ENCODE assay signal across 1 cellular context in the genomic region with DNA sequence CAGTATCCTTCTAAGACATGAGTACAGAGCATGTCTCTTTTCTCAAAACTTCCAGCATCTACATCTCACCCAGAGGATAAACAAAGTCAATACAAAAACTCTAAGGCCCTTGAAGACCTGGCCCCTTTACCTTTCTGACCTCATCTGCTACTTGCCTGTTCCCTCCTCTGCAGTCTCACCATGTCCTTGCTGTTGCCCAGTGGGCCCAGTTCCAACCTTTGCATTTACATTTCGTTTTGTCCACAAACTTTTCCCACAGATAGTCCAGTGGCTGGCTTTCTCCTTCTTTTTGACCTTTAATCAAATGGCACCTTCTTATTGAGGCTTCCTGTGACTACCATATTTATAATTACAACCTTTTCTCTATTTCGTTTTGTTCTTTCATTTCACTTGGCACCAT.
TF ChIP-seq lines count a peak whose summit lies in the region.

No MANE protein-coding gene starts in this region.

TF ChIP-seq in GM23338, 12 proteins besides CTCF, POLR2A, EP300 and RAD21 (continued from another document):
- TF ChIP-seq, protein P1, sequence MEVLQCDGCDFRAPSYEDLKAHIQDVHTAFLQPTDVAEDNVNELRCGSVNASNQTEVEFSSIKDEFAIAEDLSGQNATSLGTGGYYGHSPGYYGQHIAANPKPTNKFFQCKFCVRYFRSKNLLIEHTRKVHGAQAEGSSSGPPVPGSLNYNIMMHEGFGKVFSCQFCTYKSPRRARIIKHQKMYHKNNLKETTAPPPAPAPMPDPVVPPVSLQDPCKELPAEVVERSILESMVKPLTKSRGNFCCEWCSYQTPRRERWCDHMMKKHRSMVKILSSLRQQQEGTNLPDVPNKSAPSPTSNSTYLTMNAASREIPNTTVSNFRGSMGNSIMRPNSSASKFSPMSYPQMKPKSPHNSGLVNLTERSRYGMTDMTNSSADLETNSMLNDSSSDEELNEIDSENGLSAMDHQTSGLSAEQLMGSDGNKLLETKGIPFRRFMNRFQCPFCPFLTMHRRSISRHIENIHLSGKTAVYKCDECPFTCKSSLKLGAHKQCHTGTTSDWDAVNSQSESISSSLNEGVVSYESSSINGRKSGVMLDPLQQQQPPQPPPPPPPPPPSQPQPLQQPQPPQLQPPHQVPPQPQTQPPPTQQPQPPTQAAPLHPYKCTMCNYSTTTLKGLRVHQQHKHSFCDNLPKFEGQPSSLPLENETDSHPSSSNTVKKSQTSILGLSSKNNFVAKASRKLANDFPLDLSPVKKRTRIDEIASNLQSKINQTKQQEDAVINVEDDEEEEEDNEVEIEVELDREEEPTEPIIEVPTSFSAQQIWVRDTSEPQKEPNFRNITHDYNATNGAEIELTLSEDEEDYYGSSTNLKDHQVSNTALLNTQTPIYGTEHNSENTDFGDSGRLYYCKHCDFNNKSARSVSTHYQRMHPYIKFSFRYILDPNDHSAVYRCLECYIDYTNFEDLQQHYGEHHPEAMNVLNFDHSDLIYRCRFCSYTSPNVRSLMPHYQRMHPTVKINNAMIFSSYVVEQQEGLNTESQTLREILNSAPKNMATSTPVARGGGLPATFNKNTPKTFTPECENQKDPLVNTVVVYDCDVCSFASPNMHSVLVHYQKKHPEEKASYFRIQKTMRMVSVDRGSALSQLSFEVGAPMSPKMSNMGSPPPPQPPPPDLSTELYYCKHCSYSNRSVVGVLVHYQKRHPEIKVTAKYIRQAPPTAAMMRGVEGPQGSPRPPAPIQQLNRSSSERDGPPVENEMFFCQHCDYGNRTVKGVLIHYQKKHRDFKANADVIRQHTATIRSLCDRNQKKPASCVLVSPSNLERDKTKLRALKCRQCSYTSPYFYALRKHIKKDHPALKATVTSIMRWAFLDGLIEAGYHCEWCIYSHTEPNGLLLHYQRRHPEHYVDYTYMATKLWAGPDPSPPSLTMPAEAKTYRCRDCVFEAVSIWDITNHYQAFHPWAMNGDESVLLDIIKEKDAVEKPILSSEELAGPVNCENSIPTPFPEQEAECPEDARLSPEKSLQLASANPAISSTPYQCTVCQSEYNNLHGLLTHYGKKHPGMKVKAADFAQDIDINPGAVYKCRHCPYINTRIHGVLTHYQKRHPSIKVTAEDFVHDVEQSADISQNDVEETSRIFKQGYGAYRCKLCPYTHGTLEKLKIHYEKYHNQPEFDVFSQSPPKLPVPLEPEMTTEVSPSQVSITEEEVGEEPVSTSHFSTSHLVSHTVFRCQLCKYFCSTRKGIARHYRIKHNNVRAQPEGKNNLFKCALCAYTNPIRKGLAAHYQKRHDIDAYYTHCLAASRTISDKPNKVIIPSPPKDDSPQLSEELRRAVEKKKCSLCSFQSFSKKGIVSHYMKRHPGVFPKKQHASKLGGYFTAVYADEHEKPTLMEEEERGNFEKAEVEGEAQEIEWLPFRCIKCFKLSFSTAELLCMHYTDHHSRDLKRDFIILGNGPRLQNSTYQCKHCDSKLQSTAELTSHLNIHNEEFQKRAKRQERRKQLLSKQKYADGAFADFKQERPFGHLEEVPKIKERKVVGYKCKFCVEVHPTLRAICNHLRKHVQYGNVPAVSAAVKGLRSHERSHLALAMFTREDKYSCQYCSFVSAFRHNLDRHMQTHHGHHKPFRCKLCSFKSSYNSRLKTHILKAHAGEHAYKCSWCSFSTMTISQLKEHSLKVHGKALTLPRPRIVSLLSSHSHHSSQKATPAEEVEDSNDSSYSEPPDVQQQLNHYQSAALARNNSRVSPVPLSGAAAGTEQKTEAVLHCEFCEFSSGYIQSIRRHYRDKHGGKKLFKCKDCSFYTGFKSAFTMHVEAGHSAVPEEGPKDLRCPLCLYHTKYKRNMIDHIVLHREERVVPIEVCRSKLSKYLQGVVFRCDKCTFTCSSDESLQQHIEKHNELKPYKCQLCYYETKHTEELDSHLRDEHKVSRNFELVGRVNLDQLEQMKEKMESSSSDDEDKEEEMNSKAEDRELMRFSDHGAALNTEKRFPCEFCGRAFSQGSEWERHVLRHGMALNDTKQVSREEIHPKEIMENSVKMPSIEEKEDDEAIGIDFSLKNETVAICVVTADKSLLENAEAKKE (CRISPR knock-in tag; IDR thresholded peaks at IDR 0.05): no peak
- no peak for TF ChIP-seq ZNF331 (CRISPR knock-in tag; IDR thresholded peaks at IDR 0.05; ENCODE audit: low read depth)
- TF ChIP-seq CREB1 (CRISPR knock-in tag; IDR thresholded peaks at IDR 0.05; ENCODE audit: low read depth): no peak
- no peak for TF ChIP-seq STAT1 (IDR thresholded peaks at IDR 0.05; ENCODE audit: unreplicated experiment)
- TF ChIP-seq EZH2phosphoT487 (IDR thresholded peaks at IDR 0.05; ENCODE audit: unreplicated experiment): no peak
- TF ChIP-seq EZH2 (IDR thresholded peaks at IDR 0.05; ENCODE audit: low read depth, unreplicated experiment): no peak
- no peak for TF ChIP-seq JUNB (IDR thresholded peaks at IDR 0.05; ENCODE audit: unreplicated experiment)
- no peak for TF ChIP-seq POLR2AphosphoS5 (IDR thresholded peaks at IDR 0.05; ENCODE audit: low read depth)
- TF ChIP-seq, protein P2, sequence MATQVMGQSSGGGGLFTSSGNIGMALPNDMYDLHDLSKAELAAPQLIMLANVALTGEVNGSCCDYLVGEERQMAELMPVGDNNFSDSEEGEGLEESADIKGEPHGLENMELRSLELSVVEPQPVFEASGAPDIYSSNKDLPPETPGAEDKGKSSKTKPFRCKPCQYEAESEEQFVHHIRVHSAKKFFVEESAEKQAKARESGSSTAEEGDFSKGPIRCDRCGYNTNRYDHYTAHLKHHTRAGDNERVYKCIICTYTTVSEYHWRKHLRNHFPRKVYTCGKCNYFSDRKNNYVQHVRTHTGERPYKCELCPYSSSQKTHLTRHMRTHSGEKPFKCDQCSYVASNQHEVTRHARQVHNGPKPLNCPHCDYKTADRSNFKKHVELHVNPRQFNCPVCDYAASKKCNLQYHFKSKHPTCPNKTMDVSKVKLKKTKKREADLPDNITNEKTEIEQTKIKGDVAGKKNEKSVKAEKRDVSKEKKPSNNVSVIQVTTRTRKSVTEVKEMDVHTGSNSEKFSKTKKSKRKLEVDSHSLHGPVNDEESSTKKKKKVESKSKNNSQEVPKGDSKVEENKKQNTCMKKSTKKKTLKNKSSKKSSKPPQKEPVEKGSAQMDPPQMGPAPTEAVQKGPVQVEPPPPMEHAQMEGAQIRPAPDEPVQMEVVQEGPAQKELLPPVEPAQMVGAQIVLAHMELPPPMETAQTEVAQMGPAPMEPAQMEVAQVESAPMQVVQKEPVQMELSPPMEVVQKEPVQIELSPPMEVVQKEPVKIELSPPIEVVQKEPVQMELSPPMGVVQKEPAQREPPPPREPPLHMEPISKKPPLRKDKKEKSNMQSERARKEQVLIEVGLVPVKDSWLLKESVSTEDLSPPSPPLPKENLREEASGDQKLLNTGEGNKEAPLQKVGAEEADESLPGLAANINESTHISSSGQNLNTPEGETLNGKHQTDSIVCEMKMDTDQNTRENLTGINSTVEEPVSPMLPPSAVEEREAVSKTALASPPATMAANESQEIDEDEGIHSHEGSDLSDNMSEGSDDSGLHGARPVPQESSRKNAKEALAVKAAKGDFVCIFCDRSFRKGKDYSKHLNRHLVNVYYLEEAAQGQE (IDR thresholded peaks at IDR 0.05; ENCODE audit: unreplicated experiment): no peak
